Comparison of ENCODE assay signal across 24 cellular contexts in genomic region chr2:15159206-15159605, GRCh38.
"Had no signal": no experiment of that assay in that cellular context is flagged by ENCODE, and none has a peak within 500 bp of the region (broad histone marks: within the 10 kb centered on the region; RNA-seq: fewer than 3 reads in every experiment).

No MANE protein-coding gene starts in this region.

- H3K27me3 Mint-ChIP-seq: activated B cell treated with CpG ODN at 0.5 μM for 24 hours, T-cell had no signal

- H3K4me3 Mint-ChIP-seq: activated B cell treated with CpG ODN at 0.5 μM for 24 hours; activated CD4-positive, alpha-beta memory T cell treated with anti-CD3 and anti-CD28 coated beads for 36 hours; activated naive CD4-positive, alpha-beta T cell treated with anti-CD3 and anti-CD28 coated beads for 36 hours; activated T-cell treated with anti-CD3 and anti-CD28 coated beads, Interleukin-2, amount 50 U/mL, for 4 hours; activated T-helper 1 cell treated with anti-CD3 and anti-CD28 coated beads, Interleukin-12 subunit alpha, Interleukin-12 subunit beta, Interleukin-2, Interleukin-4 antibody, amounts not matched to agents 30 ng/mL and 10 ng/mL and 1 ng/mL, durations not matched to agents 14 hours and 24 hours and 36 hours; T-cell had no signal

- H3K36me3 ChIP-seq: adrenal gland had no signal

- H3K27ac ChIP-seq: adrenal gland, body of pancreas, PC-9, RWPE1, VCaP had no signal

- H3K36me3 Mint-ChIP-seq: activated CD4-positive, alpha-beta memory T cell treated with anti-CD3 and anti-CD28 coated beads for 36 hours; T-cell had no signal

- H3K4me1 Mint-ChIP-seq: activated B cell treated with CpG ODN at 0.5 μM for 24 hours had no signal

- H3K27ac Mint-ChIP-seq: activated B cell treated with CpG ODN at 0.5 μM for 24 hours; activated CD4-positive, alpha-beta memory T cell treated with anti-CD3 and anti-CD28 coated beads for 36 hours; activated naive CD4-positive, alpha-beta T cell treated with anti-CD3 and anti-CD28 coated beads for 36 hours; activated naive CD4-positive, alpha-beta T cell treated with anti-CD3 and anti-CD28 coated beads, Interleukin-2, amount 50 U/mL, for 72 hours; activated T-helper 1 cell treated with anti-CD3 and anti-CD28 coated beads, Interleukin-12 subunit alpha, Interleukin-12 subunit beta, Interleukin-2, Interleukin-4 antibody, amounts not matched to agents 30 ng/mL and 10 ng/mL and 1 ng/mL, durations not matched to agents 14 hours and 24 hours and 36 hours; T-cell had no signal

- H3K9me3 Mint-ChIP-seq: activated B cell treated with CpG ODN at 0.5 μM for 24 hours; activated CD4-positive, alpha-beta memory T cell treated with anti-CD3 and anti-CD28 coated beads for 36 hours; activated naive CD4-positive, alpha-beta T cell treated with anti-CD3 and anti-CD28 coated beads for 36 hours; activated T-cell treated with anti-CD3 and anti-CD28 coated beads, Interleukin-2, amount 50 U/mL, for 4 hours; activated T-helper 1 cell treated with anti-CD3 and anti-CD28 coated beads, Interleukin-12 subunit alpha, Interleukin-12 subunit beta, Interleukin-2, Interleukin-4 antibody, amounts not matched to agents 30 ng/mL and 10 ng/mL and 1 ng/mL, durations not matched to agents 14 hours and 24 hours and 36 hours; T-cell had no signal

- ATAC-seq: activated T-cell treated with anti-CD3 and anti-CD28 coated beads, Interleukin-2, amount 50 U/mL, for 4 hours; body of pancreas; Right ventricle myocardium inferior; T-cell had no signal

- H3K4me2 ChIP-seq: PC-9 had no signal

- H3K27me3 ChIP-seq: adrenal gland, body of pancreas had no signal

- H3K9me3 ChIP-seq: adrenal gland, body of pancreas had no signal

- DNase-seq: activated B cell treated with CpG ODN at 0.5 μM for 24 hours; activated CD4-positive, alpha-beta memory T cell treated with anti-CD3 and anti-CD28 coated beads for 36 hours; activated CD4-positive, alpha-beta T cell treated with anti-CD3 and anti-CD28 coated beads, Interleukin-2, amount 50 U/mL, for 1 hour; activated CD4-positive, CD25-positive, alpha-beta regulatory T cell treated with anti-CD3 and anti-CD28 coated beads, Interleukin-2, amount 50 U/mL, for 72 hours; activated CD8-positive, alpha-beta memory T cell treated with anti-CD3 and anti-CD28 coated beads, Interleukin-2, amount 50 U/mL, for 4 hours; activated gamma-delta T cell treated with Interleukin-2 at 50 U/mL for 16 hours; activated T-cell treated with anti-CD3 and anti-CD28 coated beads for 4 hours; activated T-cell treated with anti-CD3 and anti-CD28 coated beads, Interleukin-2, amount 50 U/mL, for 4 hours; central memory CD4-positive, alpha-beta T cell; NCI-H1092; NCI-H1436 treated with DMSO at 0.1 percent for 48 hours; NCI-H2107; PC-9; SIG-M5; T-cell; T-helper 9 cell had no signal

- H3K4me3 ChIP-seq: adrenal gland, body of pancreas, PC-9 had no signal

- H3K4me1 ChIP-seq: body of pancreas had no signal
